In the genomic region with DNA sequence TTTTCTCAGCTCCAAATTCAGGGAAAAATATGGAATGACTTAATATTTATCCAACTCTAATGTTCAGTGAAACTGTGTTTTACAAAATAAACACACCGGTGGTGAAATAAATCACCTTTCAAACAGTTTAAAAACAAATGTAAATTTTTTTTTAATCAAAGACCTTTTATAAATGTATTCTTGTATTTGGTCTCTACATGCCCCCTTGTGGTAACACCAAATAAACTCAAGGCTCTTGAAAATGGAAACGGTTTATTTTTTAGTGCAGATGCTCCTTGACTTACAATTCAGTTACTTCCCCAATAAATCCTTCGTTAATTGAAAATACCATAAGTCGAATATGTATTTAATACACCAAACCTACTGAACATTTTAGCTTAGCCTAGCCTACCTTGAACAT, we compare ENCODE assay signal across 8 cellular contexts. TPM values are rescaled to one million over a fixed set of nuclear protein-coding genes. Genes with fewer than 3 reads are reported as not detected.
DNase-seq lines count a peak whose midpoint lies in the region; ATAC-seq, FAIRE-seq and TF ChIP-seq lines count a peak whose summit lies in the region.

No MANE protein-coding gene starts in this region.

- no peak overlapping the region for H3K27ac ChIP-seq in GM23338 (ENCODE audit: low read depth)

- H3K27me3 Mint-ChIP-seq in GM23338 (ENCODE audit: insufficient read depth, low read depth, poor library complexity), result no peaks in the 10 kb centered on the region
- H3K27me3 Mint-ChIP-seq in activated T-helper 17 cell treated with anti-CD3 and anti-CD28 coated beads, Interleukin-2, amount 50 U/mL, for 72 hours, result no peaks in the 10 kb centered on the region

- H3K4me3 Mint-ChIP-seq in GM23338, result no peak overlapping the region
- H3K4me3 Mint-ChIP-seq in activated T-helper 17 cell treated with anti-CD3 and anti-CD28 coated beads, Interleukin-2, amount 50 U/mL, for 72 hours, result peak overlapping the region; percentile 64

- no peak for ATAC-seq in GM23338
- no peak for ATAC-seq in activated T-helper 17 cell treated with anti-CD3 and anti-CD28 coated beads, Interleukin-2, amount 50 U/mL, for 72 hours (replicated peaks)
- no peak for ATAC-seq in GM21528 (IDR thresholded peaks at IDR 0.05; ENCODE audit: low FRiP score, unreplicated experiment)
- ATAC-seq in HG02623 (IDR thresholded peaks at IDR 0.05; ENCODE audit: unreplicated experiment), result no peak

- H3K9me2 ChIP-seq in GM23338 (ENCODE audit: insufficient read depth), result no peaks in the 10 kb centered on the region

- H3K36me3 Mint-ChIP-seq in GM23338 (ENCODE audit: low read depth), result no peaks in the 10 kb centered on the region
- H3K36me3 Mint-ChIP-seq in activated T-helper 17 cell treated with anti-CD3 and anti-CD28 coated beads, Interleukin-2, amount 50 U/mL, for 72 hours (ENCODE audit: low read depth), result no peaks in the 10 kb centered on the region

- H3K4me2 ChIP-seq in GM23338, result no peak overlapping the region

- no peak overlapping the region for H3K27ac Mint-ChIP-seq in GM23338
- peak overlapping the region; percentile 67 for H3K27ac Mint-ChIP-seq in activated T-helper 17 cell treated with anti-CD3 and anti-CD28 coated beads, Interleukin-2, amount 50 U/mL, for 72 hours

- no peaks in the 10 kb centered on the region for H3K4me1 ChIP-seq in GM23338 (ENCODE audit: insufficient read depth)

- H3F3A ChIP-seq in GM23338 (replicated peaks; ENCODE audit: low read depth), result no peaks in the 10 kb centered on the region

- no peak for FAIRE-seq in HTR-8/SVneo (lab: Jason Lieb, UNC)

- TF ChIP-seq CTCF in AG09319 (IDR thresholded peaks at IDR 0.05; ENCODE audit: low read depth, low read length) (peak; percentile 38), GM23338 (conservative IDR thresholded peaks at IDR 0.05; ENCODE audit: low read depth in 2 of 2) (peak; percentile 41 to 59)

- no peaks in the 10 kb centered on the region for H3K36me3 ChIP-seq in GM23338 (ENCODE audit: insufficient read depth)

- H3K27me3 ChIP-seq in GM23338 (ENCODE audit: insufficient read depth), result no peaks in the 10 kb centered on the region

- H3K4me3 ChIP-seq in GM23338, result no peak overlapping the region

- DNase-seq in AG09319 (ENCODE audit: extremely low read depth, low read depth) (no peak), GM23338 (ENCODE audit: low spot score) (peak; percentile 29), iris pigment epithelial cell (ENCODE audit: low read depth) (peak; percentile 18), HTR-8/SVneo (ENCODE audit: insufficient read length, low spot score) (no peak)
- no peak for DNase-seq in effector CD8-positive, alpha-beta T cell (lab: John Stamatoyannopoulos, UW)

- no peaks in the 10 kb centered on the region for H3K4me1 Mint-ChIP-seq in GM23338
- peaks cover 10% of the 10 kb centered on the region for H3K4me1 Mint-ChIP-seq in activated T-helper 17 cell treated with anti-CD3 and anti-CD28 coated beads, Interleukin-2, amount 50 U/mL, for 72 hours

- H4K20me1 ChIP-seq in GM23338 (replicated peaks; ENCODE audit: insufficient read depth), result no peaks in the 10 kb centered on the region

- no peaks in the 10 kb centered on the region for H3K79me2 ChIP-seq in GM23338 (replicated peaks; ENCODE audit: insufficient read depth)

- no peaks in the 10 kb centered on the region for H3K9me3 Mint-ChIP-seq in GM23338
- no peaks in the 10 kb centered on the region for H3K9me3 Mint-ChIP-seq in activated T-helper 17 cell treated with anti-CD3 and anti-CD28 coated beads, Interleukin-2, amount 50 U/mL, for 72 hours

- no peak overlapping the region for H2AFZ ChIP-seq in GM23338

TF ChIP-seq in GM23338, 12 proteins besides CTCF, POLR2A, EP300 and RAD21 (continues in another document):
- TF ChIP-seq, protein P1, sequence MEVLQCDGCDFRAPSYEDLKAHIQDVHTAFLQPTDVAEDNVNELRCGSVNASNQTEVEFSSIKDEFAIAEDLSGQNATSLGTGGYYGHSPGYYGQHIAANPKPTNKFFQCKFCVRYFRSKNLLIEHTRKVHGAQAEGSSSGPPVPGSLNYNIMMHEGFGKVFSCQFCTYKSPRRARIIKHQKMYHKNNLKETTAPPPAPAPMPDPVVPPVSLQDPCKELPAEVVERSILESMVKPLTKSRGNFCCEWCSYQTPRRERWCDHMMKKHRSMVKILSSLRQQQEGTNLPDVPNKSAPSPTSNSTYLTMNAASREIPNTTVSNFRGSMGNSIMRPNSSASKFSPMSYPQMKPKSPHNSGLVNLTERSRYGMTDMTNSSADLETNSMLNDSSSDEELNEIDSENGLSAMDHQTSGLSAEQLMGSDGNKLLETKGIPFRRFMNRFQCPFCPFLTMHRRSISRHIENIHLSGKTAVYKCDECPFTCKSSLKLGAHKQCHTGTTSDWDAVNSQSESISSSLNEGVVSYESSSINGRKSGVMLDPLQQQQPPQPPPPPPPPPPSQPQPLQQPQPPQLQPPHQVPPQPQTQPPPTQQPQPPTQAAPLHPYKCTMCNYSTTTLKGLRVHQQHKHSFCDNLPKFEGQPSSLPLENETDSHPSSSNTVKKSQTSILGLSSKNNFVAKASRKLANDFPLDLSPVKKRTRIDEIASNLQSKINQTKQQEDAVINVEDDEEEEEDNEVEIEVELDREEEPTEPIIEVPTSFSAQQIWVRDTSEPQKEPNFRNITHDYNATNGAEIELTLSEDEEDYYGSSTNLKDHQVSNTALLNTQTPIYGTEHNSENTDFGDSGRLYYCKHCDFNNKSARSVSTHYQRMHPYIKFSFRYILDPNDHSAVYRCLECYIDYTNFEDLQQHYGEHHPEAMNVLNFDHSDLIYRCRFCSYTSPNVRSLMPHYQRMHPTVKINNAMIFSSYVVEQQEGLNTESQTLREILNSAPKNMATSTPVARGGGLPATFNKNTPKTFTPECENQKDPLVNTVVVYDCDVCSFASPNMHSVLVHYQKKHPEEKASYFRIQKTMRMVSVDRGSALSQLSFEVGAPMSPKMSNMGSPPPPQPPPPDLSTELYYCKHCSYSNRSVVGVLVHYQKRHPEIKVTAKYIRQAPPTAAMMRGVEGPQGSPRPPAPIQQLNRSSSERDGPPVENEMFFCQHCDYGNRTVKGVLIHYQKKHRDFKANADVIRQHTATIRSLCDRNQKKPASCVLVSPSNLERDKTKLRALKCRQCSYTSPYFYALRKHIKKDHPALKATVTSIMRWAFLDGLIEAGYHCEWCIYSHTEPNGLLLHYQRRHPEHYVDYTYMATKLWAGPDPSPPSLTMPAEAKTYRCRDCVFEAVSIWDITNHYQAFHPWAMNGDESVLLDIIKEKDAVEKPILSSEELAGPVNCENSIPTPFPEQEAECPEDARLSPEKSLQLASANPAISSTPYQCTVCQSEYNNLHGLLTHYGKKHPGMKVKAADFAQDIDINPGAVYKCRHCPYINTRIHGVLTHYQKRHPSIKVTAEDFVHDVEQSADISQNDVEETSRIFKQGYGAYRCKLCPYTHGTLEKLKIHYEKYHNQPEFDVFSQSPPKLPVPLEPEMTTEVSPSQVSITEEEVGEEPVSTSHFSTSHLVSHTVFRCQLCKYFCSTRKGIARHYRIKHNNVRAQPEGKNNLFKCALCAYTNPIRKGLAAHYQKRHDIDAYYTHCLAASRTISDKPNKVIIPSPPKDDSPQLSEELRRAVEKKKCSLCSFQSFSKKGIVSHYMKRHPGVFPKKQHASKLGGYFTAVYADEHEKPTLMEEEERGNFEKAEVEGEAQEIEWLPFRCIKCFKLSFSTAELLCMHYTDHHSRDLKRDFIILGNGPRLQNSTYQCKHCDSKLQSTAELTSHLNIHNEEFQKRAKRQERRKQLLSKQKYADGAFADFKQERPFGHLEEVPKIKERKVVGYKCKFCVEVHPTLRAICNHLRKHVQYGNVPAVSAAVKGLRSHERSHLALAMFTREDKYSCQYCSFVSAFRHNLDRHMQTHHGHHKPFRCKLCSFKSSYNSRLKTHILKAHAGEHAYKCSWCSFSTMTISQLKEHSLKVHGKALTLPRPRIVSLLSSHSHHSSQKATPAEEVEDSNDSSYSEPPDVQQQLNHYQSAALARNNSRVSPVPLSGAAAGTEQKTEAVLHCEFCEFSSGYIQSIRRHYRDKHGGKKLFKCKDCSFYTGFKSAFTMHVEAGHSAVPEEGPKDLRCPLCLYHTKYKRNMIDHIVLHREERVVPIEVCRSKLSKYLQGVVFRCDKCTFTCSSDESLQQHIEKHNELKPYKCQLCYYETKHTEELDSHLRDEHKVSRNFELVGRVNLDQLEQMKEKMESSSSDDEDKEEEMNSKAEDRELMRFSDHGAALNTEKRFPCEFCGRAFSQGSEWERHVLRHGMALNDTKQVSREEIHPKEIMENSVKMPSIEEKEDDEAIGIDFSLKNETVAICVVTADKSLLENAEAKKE (CRISPR knock-in tag; IDR thresholded peaks at IDR 0.05), result no peak
- TF ChIP-seq EZH2 (IDR thresholded peaks at IDR 0.05; ENCODE audit: low read depth, unreplicated experiment) (no peak), CREB1 (CRISPR knock-in tag; IDR thresholded peaks at IDR 0.05; ENCODE audit: low read depth) (no peak), ZNF331 (CRISPR knock-in tag; IDR thresholded peaks at IDR 0.05; ENCODE audit: low read depth) (no peak), ZNF114 (CRISPR knock-in tag; IDR thresholded peaks at IDR 0.05) (no peak), JUNB (IDR thresholded peaks at IDR 0.05; ENCODE audit: unreplicated experiment) (no peak), EZH2phosphoT487 (IDR thresholded peaks at IDR 0.05; ENCODE audit: unreplicated experiment) (no peak)

RNA-seq across cellular contexts. Expression of a gene that starts 45.9 kb away (rescaled TPM):
- total RNA-seq in GM23338 (2014; rRNA removed; shearing (Covaris generic)), result 48.4 and 57.9 TPM in 2 replicates
- 52.8 and 57.0 TPM in 2 replicates for polyA plus RNA-seq in GM23338 (2016; fragmentation: Nextera tagmentation; extraction: Ambion mirVana)
- 10 to 100 TPM; 74.9 to 97.8 TPM for total RNA-seq in activated T-helper 17 cell treated with anti-CD3 and anti-CD28 coated beads, Interleukin-2, amount 50 U/mL, for 72 hours

Comparison
In these comparisons a context has a peak if more than half of its experiments do, and no peak if none do; other contexts are left out.
1. DNase-seq: peak in GM23338 (single experiment) and iris pigment epithelial cell (single experiment); none in AG09319 (single experiment), HTR-8/SVneo (single experiment) and effector CD8-positive, alpha-beta T cell (single experiment).